In genomic region chr17:30700833-30701232, GRCh38 we compare ENCODE assay signal across 1 cellular context.
TF ChIP-seq lines count a peak whose summit lies in the region.
"Not testable (repeated sequence)": the region's sequence is repeated elsewhere in the genome, so short reads cannot be mapped to it uniquely, and the experiment has no call there.

No MANE protein-coding gene starts in this region.

TF ChIP-seq in A549, 52 proteins besides CTCF, POLR2A, EP300 and RAD21 (continued from another document):
- TF ChIP-seq RARB (CRISPR knock-in tag; IDR thresholded peaks at IDR 0.05), result peak; percentile 60; the same call in 1 of the 2 replicates
- peak; percentile 74; the same call in 1 of the 2 replicates for TF ChIP-seq ZSCAN20 (CRISPR knock-in tag; IDR thresholded peaks at IDR 0.05)
- TF ChIP-seq FOSL2 (IDR thresholded peaks at IDR 0.05), result not testable (repeated sequence)
- peak; percentile 35; the same call in 1 of the 2 replicates for TF ChIP-seq FOSL2 (CRISPR knock-in tag; IDR thresholded peaks at IDR 0.05)
- TF ChIP-seq TFCP2L1 (CRISPR knock-in tag; IDR thresholded peaks at IDR 0.05), result 0 out of 2 replicates have a peak, but pooled peaks have one; percentile 57
- TF ChIP-seq HOXB5 (CRISPR knock-in tag; IDR thresholded peaks at IDR 0.05), result peak; percentile 95
